In the genomic region with DNA sequence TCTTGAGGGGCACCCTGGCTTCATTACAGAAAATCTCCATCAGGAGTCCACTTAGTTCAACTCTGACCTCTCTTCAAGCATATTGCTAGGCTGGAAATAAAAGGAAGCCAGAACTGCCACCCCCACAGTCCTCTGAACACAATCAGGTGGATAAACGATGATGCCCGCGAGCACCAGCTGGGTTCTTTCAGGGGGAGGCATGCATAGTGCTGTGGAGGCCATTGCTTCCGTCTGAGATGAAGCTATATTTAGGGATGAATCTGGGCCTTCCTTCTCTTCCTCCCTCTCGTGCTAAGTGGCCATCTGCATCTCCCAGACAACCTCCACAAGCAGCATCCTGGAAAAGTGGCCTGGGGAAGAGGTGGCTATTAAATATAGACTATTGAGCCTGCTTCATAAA, we compare ENCODE assay signal across 22 cellular contexts. TPM values are rescaled to one million over a fixed set of nuclear protein-coding genes. Genes with fewer than 3 reads are reported as not detected.
DNase-seq lines count a peak whose midpoint lies in the region; ATAC-seq and TF ChIP-seq lines count a peak whose summit lies in the region.
"Had no signal": no experiment of that assay in that cellular context is flagged by ENCODE, and none has a peak within 500 bp of the region (broad histone marks: within the 10 kb centered on the region; RNA-seq: fewer than 3 reads in every experiment).

No MANE protein-coding gene starts in this region.

- TF ChIP-seq CTCF in dorsolateral prefrontal cortex (IDR thresholded peaks at IDR 0.05 in 54 of 56, conservative IDR thresholded peaks at IDR 0.05 in 2 of 56; ENCODE audit: low read depth in 1 of 56, partially characterized antibody in 56 of 56): no peak
- no peak for TF ChIP-seq CTCF in natural killer cell (IDR thresholded peaks at IDR 0.05)

- H3K36me3 Mint-ChIP-seq in T-helper 2 cell treated with Interferon-gamma antibody and Interleukin-4, amounts not matched to agents 5 μg/mL and 100 μg/mL, for 36 hours (ENCODE audit: low read depth): no peaks in the 10 kb centered on the region
- H3K36me3 Mint-ChIP-seq in natural killer cell: no peaks in the 10 kb centered on the region
- H3K36me3 Mint-ChIP-seq: CD14-positive monocyte, IgD-negative memory B cell had no signal

- ATAC-seq in HG02642 (IDR thresholded peaks at IDR 0.05; ENCODE audit: poor library complexity, unreplicated experiment) (no peak), natural killer cell (no peak), left colon (no peak)
- ATAC-seq: Right ventricle myocardium inferior had no signal

- intact Hi-C loops in dorsolateral prefrontal cortex (cut with DNase I): loop anchor here in 1 of 2 donors (10.0 kb wide), 1 partner anchor 568 kb away; a partner anchor contains a TSS
- intact Hi-C loops in natural killer cell (cut with micrococcal nuclease): no loop called here
- intact Hi-C loops in left colon (cut with DNase I, micrococcal nuclease): no loop called here

- H3K27me3 ChIP-seq in dorsolateral prefrontal cortex: peaks cover 0 to 4% (median 0%) of the 10 kb centered on the region in 45 donors
- H3K27me3 ChIP-seq: SJSA1 had no signal

- H3K9me3 Mint-ChIP-seq in T-helper 2 cell treated with Interferon-gamma antibody and Interleukin-4, amounts not matched to agents 5 μg/mL and 100 μg/mL, for 36 hours: no peaks in the 10 kb centered on the region
- no peaks in the 10 kb centered on the region for H3K9me3 Mint-ChIP-seq in natural killer cell
- H3K9me3 Mint-ChIP-seq: IgD-negative memory B cell had no signal

- no peaks in the 10 kb centered on the region for H3K27me3 Mint-ChIP-seq in T-helper 2 cell treated with Interferon-gamma antibody and Interleukin-4, amounts not matched to agents 5 μg/mL and 100 μg/mL, for 36 hours (ENCODE audit: low read depth)
- peaks cover 13 to 23% of the 10 kb centered on the region in 2 donors for H3K27me3 Mint-ChIP-seq in natural killer cell (ENCODE audit: low read depth in 2 of 2)

- no peak overlapping the region for H3K4me3 ChIP-seq in dorsolateral prefrontal cortex
- H3K4me3 ChIP-seq: SJSA1 had no signal

- H3K4me3 Mint-ChIP-seq in T-helper 2 cell treated with Interferon-gamma antibody and Interleukin-4, amounts not matched to agents 5 μg/mL and 100 μg/mL, for 36 hours: no peak overlapping the region
- H3K4me3 Mint-ChIP-seq in natural killer cell: no peak overlapping the region
- H3K4me3 Mint-ChIP-seq: CD14-positive monocyte, IgD-negative memory B cell had no signal

- H3K27ac Mint-ChIP-seq in T-helper 2 cell treated with Interferon-gamma antibody and Interleukin-4, amounts not matched to agents 5 μg/mL and 100 μg/mL, for 36 hours: peak overlapping the region; percentile 14
- H3K27ac Mint-ChIP-seq in natural killer cell: peak overlapping the region in 1 of 2 donors; percentile 58
- H3K27ac Mint-ChIP-seq: IgD-negative memory B cell had no signal

- H3K4me1 Mint-ChIP-seq in T-helper 2 cell treated with Interferon-gamma antibody and Interleukin-4, amounts not matched to agents 5 μg/mL and 100 μg/mL, for 36 hours (ENCODE audit: low read depth): peaks cover 33% of the 10 kb centered on the region
- H3K4me1 Mint-ChIP-seq in natural killer cell: peaks cover 33 to 43% of the 10 kb centered on the region in 2 donors

- DNase-seq in T-helper 2 cell treated with Interferon-gamma antibody and Interleukin-4, amounts not matched to agents 5 μg/mL and 100 μg/mL, for 36 hours (ENCODE audit: low spot score): no peak
- no peak for DNase-seq in T-helper 2 cell
- DNase-seq in NCI-H69 (lab: John Stamatoyannopoulos, UW): peak; percentile 26
- peak in 2 of 10 donors; percentile 47 to 56 for DNase-seq in dorsolateral prefrontal cortex
- no peak for DNase-seq in natural killer cell
- DNase-seq in left colon: no peak
- DNase-seq in HuH-7.5 (ENCODE audit: low spot score): no peak
- DNase-seq: AML-193, EL, MV-4-11, NCI-H1436, NCI-H187 treated with DMSO at 0.1 percent for 48 hours, NCI-H2107, NCI-H345, NCI-H524, NCI-H82 had no signal

- H3K27ac ChIP-seq in dorsolateral prefrontal cortex: peak overlapping the region in 42 of 59 donors; percentile 8 to 87 (median 56)
- H3K27ac ChIP-seq: SJSA1 had no signal

RNA-seq across cellular contexts. Expression of a gene that starts 3.9 kb away (rescaled TPM):
- total RNA-seq in dorsolateral prefrontal cortex (100 to 1,000 TPM; 104 to 402 (median 289) TPM), natural killer cell (10 to 100 TPM; 54.6 to 68.6 (median 57.4) TPM), left colon (100 to 1,000 TPM; 268 to 361 TPM)
- total RNA-seq: OCI-LY7 had no signal
